Comparison of ENCODE assay signal across 1 cellular context in genomic region chr6:54266400-54266923, GRCh38.
TF ChIP-seq lines count a peak whose summit lies in the region.

No MANE protein-coding gene starts in this region.

TF ChIP-seq in GM23338, 12 proteins besides CTCF, POLR2A, EP300 and RAD21 (continued from another document):
- no peak for TF ChIP-seq REST (IDR thresholded peaks at IDR 0.05; ENCODE audit: unreplicated experiment)
- no peak for TF ChIP-seq EZH2 (IDR thresholded peaks at IDR 0.05; ENCODE audit: low read depth, unreplicated experiment)
- no peak for TF ChIP-seq ZNF462 (CRISPR knock-in tag; IDR thresholded peaks at IDR 0.05)
- no peak for TF ChIP-seq JUNB (IDR thresholded peaks at IDR 0.05; ENCODE audit: unreplicated experiment)
